In the genomic region with DNA sequence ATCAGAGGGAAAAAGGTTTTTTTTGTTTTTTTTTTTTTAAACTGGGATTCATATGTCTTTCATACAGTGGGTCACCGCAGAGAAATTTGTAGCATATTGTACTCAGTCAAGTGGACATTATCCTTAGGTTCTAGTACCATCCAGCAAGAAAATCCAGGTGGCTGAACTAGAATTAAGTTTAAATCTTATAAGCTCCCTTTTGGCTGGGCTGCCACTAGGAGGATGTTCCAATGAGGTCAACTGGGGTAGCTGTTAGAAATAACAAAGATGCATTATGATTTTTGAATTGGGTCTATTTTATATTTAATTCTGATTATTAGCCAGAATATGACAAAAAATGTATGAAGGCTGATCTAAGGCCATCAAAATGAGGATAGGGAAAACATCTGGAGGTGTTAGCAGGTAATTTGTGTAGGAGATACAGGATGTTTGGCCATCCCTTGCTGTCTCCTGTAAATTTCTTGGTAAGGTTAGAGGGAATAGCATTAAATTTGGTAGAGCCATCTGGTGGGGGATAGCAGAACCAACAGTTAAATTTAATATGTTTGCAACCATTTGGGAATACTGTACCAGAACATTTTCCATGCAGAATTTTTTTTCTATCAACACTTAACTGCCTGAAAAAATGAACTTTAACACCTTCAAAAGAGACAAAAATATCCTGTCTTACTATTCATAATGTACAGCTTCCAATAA, we compare ENCODE assay signal across 14 cellular contexts.
A peak's percentile ranks its signal among the peaks of the same experiment; 100 is the strongest.
DNase-seq lines count a peak whose midpoint lies in the region; ATAC-seq, FAIRE-seq and TF ChIP-seq lines count a peak whose summit lies in the region.
"Had no signal": no experiment of that assay in that cellular context is flagged by ENCODE, and none has a peak within 500 bp of the region (broad histone marks: within the 10 kb centered on the region; RNA-seq: fewer than 3 reads in every experiment).

No MANE protein-coding gene starts in this region.

- no peak overlapping the region for H3K23ac ChIP-seq in H1 (ENCODE audit: insufficient read length)

- in situ Hi-C loops in HepG2 (cut with HindIII; ENCODE audit: extremely low pct_ligation_motif_present, low pct_unique_long_range_greater_than_20kb), result no loop called here

- H3K4me1 ChIP-seq in liver (ENCODE audit: control insufficient read depth in 4 of 4, insufficient read depth in 4 of 4, low read length in 3 of 4) (no peaks in the 10 kb centered on the region), HepG2 (ENCODE audit: insufficient read depth, low read length) (no peaks in the 10 kb centered on the region), H1 (replicated peaks in 1 of 4; ENCODE audit: control insufficient read depth in 3 of 4, insufficient read depth in 4 of 4, low read length in 3 of 4) (peaks cover 0 to 4% (median 0%) of the 10 kb centered on the region in 4 experiments; a peak in 1 of 7 replicates), upper lobe of right lung (no peaks in the 10 kb centered on the region), vagina (no peaks in the 10 kb centered on the region)

- POLR2A ChIA-PET in HepG2 (lab: Yijun Ruan, JAX) (no interaction called here), H1 (lab: Charles Lee; ENCODE audit: partially characterized antibody) (no interaction called here)
- POLR2A ChIA-PET in activated CD4-positive, alpha-beta memory T cell treated with anti-CD3 and anti-CD28 coated beads for 36 hours (lab: Charles Lee), result no interaction called here

- no peaks in the 10 kb centered on the region for H3K27me3 Mint-ChIP-seq in activated CD4-positive, alpha-beta memory T cell treated with anti-CD3 and anti-CD28 coated beads for 36 hours
- H3K27me3 Mint-ChIP-seq: stimulated activated naive CD8-positive, alpha-beta T cell treated with anti-CD3 and anti-CD28 coated beads, Interleukin-15, Interleukin-2, amounts not matched to agents 100 ng/mL and 50 ng/mL, for 24 hours had no signal

- H3K4me1 Mint-ChIP-seq in activated CD4-positive, alpha-beta memory T cell treated with anti-CD3 and anti-CD28 coated beads for 36 hours (ENCODE audit: low read depth), result peaks cover 3% of the 10 kb centered on the region
- H3K4me1 Mint-ChIP-seq: brain had no signal

- H2BK20ac ChIP-seq in H1 (ENCODE audit: low read length), result no peak overlapping the region

- no peak overlapping the region for H2BK15ac ChIP-seq in H1 (ENCODE audit: low read length)

- H3K27ac Mint-ChIP-seq in activated CD4-positive, alpha-beta memory T cell treated with anti-CD3 and anti-CD28 coated beads for 36 hours, result no peak overlapping the region
- H3K27ac Mint-ChIP-seq: brain; stimulated activated naive CD8-positive, alpha-beta T cell treated with anti-CD3 and anti-CD28 coated beads, Interleukin-15, Interleukin-2, amounts not matched to agents 100 ng/mL and 50 ng/mL, for 24 hours had no signal

- H3K79me1 ChIP-seq in H1 (ENCODE audit: low read depth, low read length), result no peaks in the 10 kb centered on the region

- H3K9ac ChIP-seq in liver (ENCODE audit: low read depth in 1 of 2, low read length in 2 of 2), result no peak overlapping the region
- H3K9ac ChIP-seq in HepG2 (ENCODE audit: insufficient read depth, low read depth, low read length), result no peak overlapping the region
- H3K9ac ChIP-seq in H1 (replicated peaks in 1 of 4; ENCODE audit: extremely low read depth in 1 of 4, low read depth in 3 of 4, low read length in 3 of 4), result no peak overlapping the region

- H3K18ac ChIP-seq in H1 (ENCODE audit: extremely low read depth, low read length), result no peak overlapping the region

- no TSS peak for BruUV-seq in HepG2 (replicated peaks; lab: Mats Ljungman, UMichigan)

- intact Hi-C loops in HepG2 (cut with micrococcal nuclease; ENCODE audit: unreplicated experiment), result no loop called here
- intact Hi-C loops in upper lobe of right lung (cut with DNase I), result no loop called here
- intact Hi-C loops in activated CD4-positive, alpha-beta memory T cell treated with anti-CD3 and anti-CD28 coated beads for 36 hours (cut with micrococcal nuclease), result no loop called here
- intact Hi-C loops in vagina (cut with DNase I), result no loop called here

- no peak for ATAC-seq in HepG2
- no peak for ATAC-seq in upper lobe of right lung

- H4K5ac ChIP-seq in H1 (ENCODE audit: insufficient read length, low read depth, low read length), result no peak overlapping the region

- H2BK12ac ChIP-seq in H1 (ENCODE audit: low read depth, low read length), result no peak overlapping the region

- FAIRE-seq in HepG2 (lab: Jason Lieb, UNC), result no peak
- no peak for FAIRE-seq in H1 (lab: Jason Lieb, UNC)

- DNase-seq in HepG2 (ENCODE audit: low spot score) (no peak), NCI-H748 treated with DMSO at 0.1 percent for 48 hours (lab: John Stamatoyannopoulos, UW) (peak; percentile 2), H1 (ENCODE audit: low read depth in 1 of 2, low spot score in 2 of 2) (no peak), upper lobe of right lung (no peak), vagina (ENCODE audit: extremely low spot score in 2 of 2) (no peak)
- no peak for DNase-seq in activated CD4-positive, alpha-beta memory T cell treated with anti-CD3 and anti-CD28 coated beads for 36 hours
- no peak for DNase-seq in activated CD4-positive, CD25-positive, alpha-beta regulatory T cell treated with anti-CD3 and anti-CD28 coated beads, Interleukin-2, amount 50 U/mL, for 72 hours
- DNase-seq: foreskin melanocyte, GOT3, NCI-H1092, ovary had no signal

- TF ChIP-seq RAD21 in liver (IDR thresholded peaks at IDR 0.05) (peak; percentile 63 to 78), HepG2 (CRISPR knock-in tag; IDR thresholded peaks at IDR 0.05) (no peak), H1 (IDR thresholded peaks at IDR 0.05 in 1 of 2, conservative IDR thresholded peaks at IDR 0.05 in 1 of 2; ENCODE audit: low read depth in 2 of 2, low read length in 2 of 2) (peak; percentile 48 to 50)

- no peak overlapping the region for H2BK120ac ChIP-seq in H1 (replicated peaks; ENCODE audit: low read depth, low read length)

- no peak overlapping the region for H3K4me3 Mint-ChIP-seq in activated CD4-positive, alpha-beta memory T cell treated with anti-CD3 and anti-CD28 coated beads for 36 hours
- H3K4me3 Mint-ChIP-seq: brain; stimulated activated naive CD8-positive, alpha-beta T cell treated with anti-CD3 and anti-CD28 coated beads, Interleukin-15, Interleukin-2, amounts not matched to agents 100 ng/mL and 50 ng/mL, for 24 hours had no signal

- H3K27ac ChIP-seq in liver (ENCODE audit: low read depth in 1 of 2, low read length in 2 of 2) (no peak overlapping the region), HepG2 (ENCODE audit: extremely low read length, insufficient read depth, low read length) (no peak overlapping the region), H1 (ENCODE audit: low read depth, low read length) (no peak overlapping the region), upper lobe of right lung (no peak overlapping the region), vagina (no peak overlapping the region)
- H3K27ac ChIP-seq: ovary had no signal

- H3K9me3 ChIP-seq in liver (ENCODE audit: control insufficient read depth in 4 of 4, low read length in 3 of 4) (no peaks in the 10 kb centered on the region), HepG2 (ENCODE audit: low read length) (no peaks in the 10 kb centered on the region), H1 (ENCODE audit: insufficient read depth in 2 of 2, low read depth in 1 of 2, low read length in 1 of 2) (no peaks in the 10 kb centered on the region), upper lobe of right lung (no peaks in the 10 kb centered on the region), vagina (no peaks in the 10 kb centered on the region)
- H3K9me3 ChIP-seq: ovary had no signal

- no peak overlapping the region for H3K14ac ChIP-seq in H1 (ENCODE audit: insufficient read length)

- CTCF ChIA-PET in HepG2 (lab: Yijun Ruan, JAX; ENCODE audit: low intra/inter-chr PET ratio, low total read pairs), result no interaction called here
- CTCF ChIA-PET in H1 (lab: Charles Lee; ENCODE audit: partially characterized antibody), result interaction anchor here (0.7 to 2.3 kb wide), 16 partner anchors 8 to 365 kb away, joined by 3 to 12 read pairs (median 4); no protein-coding TSS in a partner anchor
- CTCF ChIA-PET in activated CD4-positive, alpha-beta memory T cell treated with anti-CD3 and anti-CD28 coated beads for 36 hours (lab: Charles Lee), result no interaction called here

- no peak for TF ChIP-seq EP300 in HepG2 (IDR thresholded peaks at IDR 0.05; ENCODE audit: low read depth in 2 of 2, low read length in 2 of 2)
- no peak for TF ChIP-seq EP300 in HepG2 (CRISPR knock-in tag; IDR thresholded peaks at IDR 0.05; ENCODE audit: borderline replicate concordance)
- no peak for TF ChIP-seq EP300 in H1 (IDR thresholded peaks at IDR 0.05; ENCODE audit: borderline replicate concordance in 1 of 2, low read depth in 2 of 2, low read length in 2 of 2)

- H3K36me3 Mint-ChIP-seq in activated CD4-positive, alpha-beta memory T cell treated with anti-CD3 and anti-CD28 coated beads for 36 hours, result peaks cover 2% of the 10 kb centered on the region

- no peak overlapping the region for H3K56ac ChIP-seq in H1 (replicated peaks; ENCODE audit: insufficient read length, low read depth, low read length)

- H4K20me1 ChIP-seq in HepG2 (ENCODE audit: insufficient read depth, low read length) (no peaks in the 10 kb centered on the region), H1 (replicated peaks in 1 of 2; ENCODE audit: control insufficient read depth in 1 of 2, insufficient read depth in 2 of 2, low read length in 2 of 2) (no peaks in the 10 kb centered on the region)

- WGBS in liver, result 93% methylated on average over 1 of the region's 1 CpG
- WGBS in HepG2 (ENCODE audit: low lambda C conversion rate), result 0% methylated on average over 1 of the region's 1 CpG
- 88% methylated on average over 1 of the region's 1 CpG; no CpG with 5 or more reads in 1 of the 2 experiments for WGBS in H1 (ENCODE audit: extremely low coverage in 1 of 2, insufficient coverage in 1 of 2, insufficient read length in 1 of 2, insufficient replicate concordance in 2 of 2, low coverage in 1 of 2, low lambda C conversion rate in 2 of 2, missing lambda C conversion rate in 1 of 2), 2 experiments

- no peak overlapping the region for H3K4me2 ChIP-seq in HepG2 (ENCODE audit: low read depth, low read length)
- H3K4me2 ChIP-seq in H1 (ENCODE audit: insufficient read depth in 1 of 2, low read depth in 2 of 2, low read length in 2 of 2), result no peak overlapping the region

- H3K79me2 ChIP-seq in HepG2 (ENCODE audit: insufficient read depth, low read length), result no peaks in the 10 kb centered on the region
- no peaks in the 10 kb centered on the region for H3K79me2 ChIP-seq in H1 (ENCODE audit: control insufficient read depth in 1 of 2, insufficient read depth in 2 of 2, low read length in 2 of 2)

- TF ChIP-seq POLR2A in HepG2 (IDR thresholded peaks at IDR 0.05; ENCODE audit: insufficient read depth in 1 of 2, low read depth in 2 of 2, low read length in 2 of 2), result no peak
- TF ChIP-seq POLR2A in H1 (IDR thresholded peaks at IDR 0.05; ENCODE audit: control extremely low read depth in 1 of 2, low read depth in 2 of 2, low read length in 2 of 2), result no peak
- TF ChIP-seq POLR2A in vagina (IDR thresholded peaks at IDR 0.05), result no peak

- H3K4me3 ChIP-seq in liver (ENCODE audit: low read depth in 1 of 3, low read length in 3 of 3) (no peak overlapping the region), HepG2 (replicated peaks in 1 of 3; ENCODE audit: insufficient read depth in 1 of 3, low read depth in 2 of 3, low read length in 3 of 3) (no peak overlapping the region), H1 (ENCODE audit: extremely low read depth in 1 of 4, insufficient read depth in 2 of 4, low read depth in 3 of 4, low read length in 4 of 4) (no peak overlapping the region), upper lobe of right lung (no peak overlapping the region), vagina (no peak overlapping the region)
- H3K4me3 ChIP-seq: ovary had no signal

- no peaks in the 10 kb centered on the region for H3K27me3 ChIP-seq in liver (ENCODE audit: control insufficient read depth in 4 of 4, insufficient read depth in 4 of 4, low read length in 3 of 4)
- no peaks in the 10 kb centered on the region for H3K27me3 ChIP-seq in HepG2 (ENCODE audit: control insufficient read depth in 1 of 2, insufficient read depth in 2 of 2, low read length in 2 of 2)
- no peaks in the 10 kb centered on the region for H3K27me3 ChIP-seq in H1 (replicated peaks in 1 of 4; ENCODE audit: control insufficient read depth in 3 of 4, extremely low read depth in 1 of 4, insufficient read depth in 3 of 4, low read length in 3 of 4)
- H3K27me3 ChIP-seq in upper lobe of right lung, result no peaks in the 10 kb centered on the region
- no peaks in the 10 kb centered on the region for H3K27me3 ChIP-seq in vagina
- H3K27me3 ChIP-seq: ovary had no signal

- TF ChIP-seq CTCF in liver (IDR thresholded peaks at IDR 0.05; ENCODE audit: low read depth, low read length, missing input control), result peak; percentile 43
- no peak for TF ChIP-seq CTCF in HepG2 (CRISPR knock-in tag; IDR thresholded peaks at IDR 0.05)
- peak in 2 of 3 experiments; percentile 5 to 21; a peak in 2 of 4 replicates for TF ChIP-seq CTCF in H1 (IDR thresholded peaks at IDR 0.05; ENCODE audit: control extremely low read depth in 1 of 3, insufficient read depth in 1 of 3, low read depth in 1 of 3, low read length in 3 of 3)
- peak; percentile 24 for TF ChIP-seq CTCF in upper lobe of right lung (IDR thresholded peaks at IDR 0.05)
- no peak for TF ChIP-seq CTCF in vagina (IDR thresholded peaks at IDR 0.05)

- H3K4ac ChIP-seq in H1 (replicated peaks; ENCODE audit: insufficient read length, low read depth, low read length), result no peak overlapping the region

- H4K8ac ChIP-seq in H1 (ENCODE audit: extremely low read depth, insufficient read depth, low read length), result no peak overlapping the region

- no peak overlapping the region for H2AK5ac ChIP-seq in H1 (ENCODE audit: low read depth, low read length)

- peaks cover 6% of the 10 kb centered on the region for H3K9me3 Mint-ChIP-seq in activated CD4-positive, alpha-beta memory T cell treated with anti-CD3 and anti-CD28 coated beads for 36 hours
- H3K9me3 Mint-ChIP-seq: stimulated activated naive CD8-positive, alpha-beta T cell treated with anti-CD3 and anti-CD28 coated beads, Interleukin-15, Interleukin-2, amounts not matched to agents 100 ng/mL and 50 ng/mL, for 24 hours had no signal

- H2AFZ ChIP-seq in HepG2 (ENCODE audit: low read length) (no peak overlapping the region), H1 (ENCODE audit: low read length) (no peak overlapping the region)

- H4K91ac ChIP-seq in H1 (replicated peaks; ENCODE audit: insufficient read length, low read length), result no peak overlapping the region

- H2BK5ac ChIP-seq in H1 (ENCODE audit: low read depth, low read length), result no peak overlapping the region

- no peaks in the 10 kb centered on the region for H3K23me2 ChIP-seq in H1 (ENCODE audit: low read depth, low read length)

- H3K36me3 ChIP-seq in liver (ENCODE audit: control insufficient read depth in 4 of 4, insufficient read depth in 3 of 4, low read depth in 1 of 4, low read length in 3 of 4) (no peaks in the 10 kb centered on the region), HepG2 (replicated peaks in 1 of 2; ENCODE audit: control insufficient read depth in 1 of 2, insufficient read depth in 2 of 2, low read length in 2 of 2) (no peaks in the 10 kb centered on the region), H1 (ENCODE audit: control insufficient read depth in 2 of 4, insufficient read depth in 4 of 4, low read length in 3 of 4) (no peaks in the 10 kb centered on the region), upper lobe of right lung (no peaks in the 10 kb centered on the region), vagina (no peaks in the 10 kb centered on the region)
- H3K36me3 ChIP-seq: ovary had no signal

Comparison
In these comparisons a context has a peak if more than half of its experiments do, and no peak if none do; other contexts are left out.
1. CTCF ChIP-seq: peak in liver (single experiment), H1 (2 of 3) and upper lobe of right lung (single experiment); none in HepG2 (single experiment) and vagina (0 of 3).